Comparison of ENCODE assay signal across 2 cellular contexts in the genomic region with DNA sequence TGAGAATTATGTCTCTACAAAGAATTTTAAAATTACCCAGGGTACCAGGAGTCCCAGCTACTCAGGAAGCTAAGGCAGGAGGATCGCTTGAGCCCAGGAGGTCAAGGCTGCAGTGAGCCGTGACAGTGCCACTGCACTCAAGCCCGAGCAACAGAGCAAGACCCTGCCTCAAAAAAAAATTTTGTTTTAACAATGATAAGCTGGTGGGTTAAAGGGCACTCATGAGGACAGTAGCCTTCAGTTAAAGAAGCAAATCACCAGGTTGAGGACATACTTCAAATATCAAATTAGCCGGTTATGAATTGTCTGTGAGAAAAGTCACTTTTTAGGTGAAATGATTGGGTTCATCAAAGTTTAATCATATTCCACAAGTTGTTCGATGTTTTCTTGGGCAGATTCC.
TF ChIP-seq lines count a peak whose summit lies in the region.

No MANE protein-coding gene starts in this region.

TF ChIP-seq in GM23338, 12 proteins besides CTCF, POLR2A, EP300 and RAD21 (continued from another document and continues in another):
- TF ChIP-seq REST (IDR thresholded peaks at IDR 0.05; ENCODE audit: unreplicated experiment) (no peak), EZH2 (IDR thresholded peaks at IDR 0.05; ENCODE audit: low read depth, unreplicated experiment) (no peak), EZH2phosphoT487 (IDR thresholded peaks at IDR 0.05; ENCODE audit: unreplicated experiment) (no peak), JUNB (IDR thresholded peaks at IDR 0.05; ENCODE audit: unreplicated experiment) (no peak), ZNF331 (CRISPR knock-in tag; IDR thresholded peaks at IDR 0.05; ENCODE audit: low read depth) (no peak), STAT1 (IDR thresholded peaks at IDR 0.05; ENCODE audit: unreplicated experiment) (no peak), ZNF114 (CRISPR knock-in tag; IDR thresholded peaks at IDR 0.05) (no peak), POLR2AphosphoS5 (IDR thresholded peaks at IDR 0.05; ENCODE audit: low read depth) (no peak), CREB1 (CRISPR knock-in tag; IDR thresholded peaks at IDR 0.05; ENCODE audit: low read depth) (no peak)
- TF ChIP-seq, protein P1, sequence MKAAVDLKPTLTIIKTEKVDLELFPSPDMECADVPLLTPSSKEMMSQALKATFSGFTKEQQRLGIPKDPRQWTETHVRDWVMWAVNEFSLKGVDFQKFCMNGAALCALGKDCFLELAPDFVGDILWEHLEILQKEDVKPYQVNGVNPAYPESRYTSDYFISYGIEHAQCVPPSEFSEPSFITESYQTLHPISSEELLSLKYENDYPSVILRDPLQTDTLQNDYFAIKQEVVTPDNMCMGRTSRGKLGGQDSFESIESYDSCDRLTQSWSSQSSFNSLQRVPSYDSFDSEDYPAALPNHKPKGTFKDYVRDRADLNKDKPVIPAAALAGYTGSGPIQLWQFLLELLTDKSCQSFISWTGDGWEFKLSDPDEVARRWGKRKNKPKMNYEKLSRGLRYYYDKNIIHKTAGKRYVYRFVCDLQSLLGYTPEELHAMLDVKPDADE (IDR thresholded peaks at IDR 0.05) = no peak

TF ChIP-seq in neural cell, 6 proteins besides CTCF, POLR2A, EP300 and RAD21 (continued from another document):
- no peak for TF ChIP-seq REST (IDR thresholded peaks at IDR 0.05; ENCODE audit: borderline replicate concordance)
- no peak for TF ChIP-seq EZH2 (IDR thresholded peaks at IDR 0.05; ENCODE audit: borderline replicate concordance, insufficient read depth, low read length, poor library complexity, severe bottlenecking)
TF ChIP-seq in neural cell: peak in this region for 0.
